Comparison of ENCODE assay signal across 7 cellular contexts in genomic region chr19:42423462-42424344, GRCh38. TPM values are rescaled to one million over a fixed set of nuclear protein-coding genes. Genes with fewer than 3 reads are reported as not detected.
DNase-seq lines count a peak whose midpoint lies in the region; ATAC-seq and TF ChIP-seq lines count a peak whose summit lies in the region.

No MANE protein-coding gene starts in this region.

- peak; percentile 87 for DNase-seq in NCI-H2196 treated with DMSO at 0.1 percent for 48 hours (lab: John Stamatoyannopoulos, UW; ENCODE audit: unreplicated experiment)
- peak; percentile 98 for DNase-seq in activated CD4-positive, alpha-beta T cell treated with anti-CD3 and anti-CD28 coated beads, Interleukin-2, amount 10 ng/mL, durations not matched to agents 24 days and 14 days
- peak; percentile 83 for DNase-seq in coronary artery (ENCODE audit: low spot score)
- DNase-seq in left kidney (ENCODE audit: low read depth, low spot score): peak; percentile 98
- peak; percentile 89 to 91 (median 90) for DNase-seq in stimulated activated CD4-positive, alpha-beta T cell treated with anti-CD3 and anti-CD28 coated beads, Interleukin-1b, Interleukin-23, amount 100 ng/mL, for 24 hours (ENCODE audit: low read depth in 4 of 4, low spot score in 1 of 4)

- peak overlapping the region; percentile 91 for H3K27ac Mint-ChIP-seq in activated CD4-positive, alpha-beta T cell treated with anti-CD3 and anti-CD28 coated beads, Interleukin-2, amount 10 ng/mL, durations not matched to agents 24 days and 14 days

- no peaks in the 10 kb centered on the region for H3K27me3 Mint-ChIP-seq in activated CD4-positive, alpha-beta T cell treated with anti-CD3 and anti-CD28 coated beads, Interleukin-2, amount 10 ng/mL, durations not matched to agents 24 days and 14 days

- peaks cover 36% of the 10 kb centered on the region for H3K4me1 Mint-ChIP-seq in activated CD4-positive, alpha-beta T cell treated with anti-CD3 and anti-CD28 coated beads, Interleukin-2, amount 10 ng/mL, durations not matched to agents 24 days and 14 days

- no peak for TF ChIP-seq CTCF in coronary artery (IDR thresholded peaks at IDR 0.05)

- intact Hi-C loops in activated CD4-positive, alpha-beta T cell treated with anti-CD3 and anti-CD28 coated beads, Interleukin-2, amount 10 ng/mL, durations not matched to agents 24 days and 14 days (cut with micrococcal nuclease): loop anchor here (1.0 to 10.0 kb wide), 6 partner anchors 10 to 289 kb away; partner anchors contain the start of gene POU2F2

- peak overlapping the region in 1 of 2 donors; percentile 60 for H3K27ac ChIP-seq in coronary artery

- ATAC-seq in GM18858 (IDR thresholded peaks at IDR 0.05; ENCODE audit: unreplicated experiment) (peak; percentile 70), HG03039 (IDR thresholded peaks at IDR 0.05; ENCODE audit: unreplicated experiment) (peak; percentile 87)

- H3K36me3 Mint-ChIP-seq in activated CD4-positive, alpha-beta T cell treated with anti-CD3 and anti-CD28 coated beads, Interleukin-2, amount 10 ng/mL, durations not matched to agents 24 days and 14 days (ENCODE audit: low read depth): peaks cover 5% of the 10 kb centered on the region

- peak overlapping the region; percentile 74 for H3K4me3 ChIP-seq in coronary artery

- H3K4me3 Mint-ChIP-seq in activated CD4-positive, alpha-beta T cell treated with anti-CD3 and anti-CD28 coated beads, Interleukin-2, amount 10 ng/mL, durations not matched to agents 24 days and 14 days: peak overlapping the region; percentile 91

- no peaks in the 10 kb centered on the region for H3K9me3 Mint-ChIP-seq in activated CD4-positive, alpha-beta T cell treated with anti-CD3 and anti-CD28 coated beads, Interleukin-2, amount 10 ng/mL, durations not matched to agents 24 days and 14 days

RNA-seq across cellular contexts. Expression of gene LIPE, which starts 3.5 kb away (rescaled TPM):
- 35.0 and 39.1 TPM in 2 replicates for total RNA-seq in activated CD4-positive, alpha-beta T cell treated with anti-CD3 and anti-CD28 coated beads, Interleukin-2, amount 10 ng/mL, durations not matched to agents 24 days and 14 days

RNA-seq across cellular contexts. Expression of gene CXCL17, which starts 19.0 kb away (rescaled TPM):
- total RNA-seq in activated CD4-positive, alpha-beta T cell treated with anti-CD3 and anti-CD28 coated beads, Interleukin-2, amount 10 ng/mL, durations not matched to agents 24 days and 14 days: not detected in 2 replicates

RNA-seq across cellular contexts. Expression of gene CNFN, which starts 33.6 kb away (rescaled TPM):
- not detected in 2 replicates for total RNA-seq in activated CD4-positive, alpha-beta T cell treated with anti-CD3 and anti-CD28 coated beads, Interleukin-2, amount 10 ng/mL, durations not matched to agents 24 days and 14 days
